In genomic region chr11:44790211-44790610, GRCh38 we compare ENCODE assay signal across 23 cellular contexts.
DNase-seq lines count a peak whose midpoint lies in the region; ATAC-seq, FAIRE-seq and TF ChIP-seq lines count a peak whose summit lies in the region.
"Had no signal": no experiment of that assay in that cellular context is flagged by ENCODE, and none has a peak within 500 bp of the region (broad histone marks: within the 10 kb centered on the region; RNA-seq: fewer than 3 reads in every experiment).

No MANE protein-coding gene starts in this region.

- H3K4me2 ChIP-seq in astrocyte (ENCODE audit: low read length), result no peak overlapping the region

- no peak overlapping the region for H3K4me3 ChIP-seq in astrocyte (ENCODE audit: insufficient read depth, low read depth, low read length)
- no peak overlapping the region for H3K4me3 ChIP-seq in spleen
- no peak overlapping the region for H3K4me3 ChIP-seq in adrenal gland
- H3K4me3 ChIP-seq: SJCRH30 had no signal

- H3K4me3 Mint-ChIP-seq in astrocyte (ENCODE audit: unreplicated experiment) (no peak overlapping the region), glutamatergic neuron (ENCODE audit: unreplicated experiment) (no peak overlapping the region)
- H3K4me3 Mint-ChIP-seq: CD8-positive, alpha-beta memory T cell; IgD-negative memory B cell had no signal

- H3K36me3 ChIP-seq in astrocyte (ENCODE audit: insufficient read depth, low read length) (no peaks in the 10 kb centered on the region), spleen (no peaks in the 10 kb centered on the region), adrenal gland (replicated peaks in 1 of 2) (no peaks in the 10 kb centered on the region)
- H3K36me3 ChIP-seq: SJCRH30 had no signal

- H3K4me1 Mint-ChIP-seq in astrocyte (ENCODE audit: low read depth, unreplicated experiment) (peaks cover 15% of the 10 kb centered on the region), glutamatergic neuron (ENCODE audit: low read depth, unreplicated experiment) (peaks cover 44% of the 10 kb centered on the region)
- H3K4me1 Mint-ChIP-seq: IgD-negative memory B cell had no signal

- H3K27ac Mint-ChIP-seq in astrocyte (ENCODE audit: unreplicated experiment), result no peak overlapping the region
- H3K27ac Mint-ChIP-seq in glutamatergic neuron (ENCODE audit: unreplicated experiment), result peak overlapping the region; percentile 28
- H3K27ac Mint-ChIP-seq: CD8-positive, alpha-beta memory T cell; IgD-negative memory B cell had no signal

- no peak for TF ChIP-seq CTCF in astrocyte (IDR thresholded peaks at IDR 0.05; ENCODE audit: insufficient read depth, low read depth, low read length)
- TF ChIP-seq CTCF in glutamatergic neuron (IDR thresholded peaks at IDR 0.05; ENCODE audit: partially characterized antibody, unreplicated experiment), result no peak
- TF ChIP-seq CTCF in spleen (IDR thresholded peaks at IDR 0.05 in 8 of 11, conservative IDR thresholded peaks at IDR 0.05 in 3 of 11), result no peak
- no peak for TF ChIP-seq CTCF in adrenal gland (IDR thresholded peaks at IDR 0.05)

- 90 to 94% (median 92%) methylated on average over 10 of the region's 10 CpGs for WGBS in spleen, 5 donors
- 90 to 92% (median 91%) methylated on average over 10 of the region's 10 CpGs for WGBS in adrenal gland, 4 donors

- peak; percentile 74 for FAIRE-seq in GM12892 (lab: Jason Lieb, UNC)
- peak; percentile 62 for FAIRE-seq in astrocyte (lab: Jason Lieb, UNC)
- FAIRE-seq: G401.6, GM19239, RCC 7860 had no signal

- H3K9ac ChIP-seq in astrocyte (ENCODE audit: low read length), result no peak overlapping the region

- DNase-seq in GM12892 (ENCODE audit: insufficient read length) (no peak), astrocyte (ENCODE audit: low read depth) (no peak), glutamatergic neuron (no peak), spleen (peak; percentile 27), adrenal gland (no peak), LoVo (ENCODE audit: low spot score) (no peak)
- DNase-seq: AML-193; Calu3; CD8-positive, alpha-beta memory T cell; Karpas-422; NCI-H1694; NCI-H2081; NCI-H2171 treated with DMSO at 0.1 percent for 48 hours; NCI-H446; NCI-H526; OCI-M1; SJCRH30 had no signal

- no peak overlapping the region for H2AFZ ChIP-seq in astrocyte (ENCODE audit: low read depth, low read length)

- H3K79me2 ChIP-seq in astrocyte (ENCODE audit: insufficient read depth, low read length), result no peaks in the 10 kb centered on the region

- H3K27me3 ChIP-seq in astrocyte (ENCODE audit: insufficient read depth, low read length), result peaks cover 53% of the 10 kb centered on the region
- peaks cover 0 to 5% (median 0%) of the 10 kb centered on the region in 7 donors for H3K27me3 ChIP-seq in spleen (replicated peaks in 1 of 7)
- H3K27me3 ChIP-seq in adrenal gland, result no peaks in the 10 kb centered on the region
- H3K27me3 ChIP-seq: SJCRH30 had no signal

- TF ChIP-seq POLR2A in GM12892 (IDR thresholded peaks at IDR 0.05; ENCODE audit: low read depth, low read length), result no peak
- TF ChIP-seq POLR2A in spleen (IDR thresholded peaks at IDR 0.05), result no peak
- TF ChIP-seq POLR2A in adrenal gland (IDR thresholded peaks at IDR 0.05), result no peak

- H3K27me3 Mint-ChIP-seq in astrocyte (ENCODE audit: low read depth, unreplicated experiment) (peaks cover 65% of the 10 kb centered on the region), glutamatergic neuron (ENCODE audit: unreplicated experiment) (peaks cover 12% of the 10 kb centered on the region)
- H3K27me3 Mint-ChIP-seq: IgD-negative memory B cell had no signal

- H3K9me3 ChIP-seq in astrocyte (ENCODE audit: insufficient read depth, low read depth, low read length), result no peaks in the 10 kb centered on the region
- no peaks in the 10 kb centered on the region for H3K9me3 ChIP-seq in spleen
- no peaks in the 10 kb centered on the region for H3K9me3 ChIP-seq in adrenal gland (replicated peaks in 1 of 3)
- H3K9me3 ChIP-seq: SJCRH30 had no signal

- H3K36me3 Mint-ChIP-seq in astrocyte (ENCODE audit: low read depth, unreplicated experiment), result peaks cover 4% of the 10 kb centered on the region
- no peaks in the 10 kb centered on the region for H3K36me3 Mint-ChIP-seq in glutamatergic neuron (ENCODE audit: unreplicated experiment)
- H3K36me3 Mint-ChIP-seq: IgD-negative memory B cell had no signal

- H3K9me3 Mint-ChIP-seq in astrocyte (ENCODE audit: unreplicated experiment), result no peaks in the 10 kb centered on the region
- H3K9me3 Mint-ChIP-seq in glutamatergic neuron (ENCODE audit: unreplicated experiment), result peaks cover 11% of the 10 kb centered on the region
- H3K9me3 Mint-ChIP-seq: CD8-positive, alpha-beta memory T cell had no signal

- H4K20me1 ChIP-seq in astrocyte (ENCODE audit: insufficient read depth, low read length), result no peaks in the 10 kb centered on the region

- H3K27ac ChIP-seq in astrocyte (ENCODE audit: low read depth, low read length) (no peak overlapping the region), spleen (no peak overlapping the region), adrenal gland (no peak overlapping the region)
- H3K27ac ChIP-seq: C4-2B, SJCRH30 had no signal

- H3K4me1 ChIP-seq in astrocyte (ENCODE audit: insufficient read depth, low read length), result no peaks in the 10 kb centered on the region
- peaks cover 0 to 12% (median 2%) of the 10 kb centered on the region in 6 donors for H3K4me1 ChIP-seq in spleen
- peaks cover 0 to 19% of the 10 kb centered on the region in 2 donors for H3K4me1 ChIP-seq in adrenal gland (replicated peaks in 1 of 2)

- intact Hi-C loops in spleen (cut with DNase I; ENCODE audit: low total_unique reads) (no loop called here), adrenal gland (cut with DNase I) (no loop called here)

- ATAC-seq in GM21447 (IDR thresholded peaks at IDR 0.05; ENCODE audit: unreplicated experiment), result no peak
